In genomic region chr3:45546636-45547201, GRCh38 we compare ENCODE assay signal across 8 cellular contexts. TPM values are rescaled to one million over a fixed set of nuclear protein-coding genes. Genes with fewer than 3 reads are reported as not detected.
DNase-seq lines count a peak whose midpoint lies in the region; ATAC-seq, FAIRE-seq and TF ChIP-seq lines count a peak whose summit lies in the region.

No MANE protein-coding gene starts in this region.

- no peak overlapping the region for H3K4me3 Mint-ChIP-seq in astrocyte (ENCODE audit: unreplicated experiment)
- H3K4me3 Mint-ChIP-seq in T-helper 2 cell treated with Interferon-gamma antibody and Interleukin-4, amounts not matched to agents 5 μg/mL and 100 μg/mL, for 36 hours: no peak overlapping the region
- H3K4me3 Mint-ChIP-seq in activated T-helper 17 cell treated with anti-CD3 and anti-CD28 coated beads, Interleukin-2, amount 50 U/mL, for 72 hours: no peak overlapping the region

- peaks cover 19% of the 10 kb centered on the region for H3K36me3 Mint-ChIP-seq in astrocyte (ENCODE audit: low read depth, unreplicated experiment)
- no peaks in the 10 kb centered on the region for H3K36me3 Mint-ChIP-seq in T-helper 2 cell treated with Interferon-gamma antibody and Interleukin-4, amounts not matched to agents 5 μg/mL and 100 μg/mL, for 36 hours (ENCODE audit: low read depth)
- peaks cover 13% of the 10 kb centered on the region for H3K36me3 Mint-ChIP-seq in activated T-helper 17 cell treated with anti-CD3 and anti-CD28 coated beads, Interleukin-2, amount 50 U/mL, for 72 hours (ENCODE audit: low read depth)

- H3K4me1 Mint-ChIP-seq in astrocyte (ENCODE audit: low read depth, unreplicated experiment): peaks cover 41% of the 10 kb centered on the region
- no peaks in the 10 kb centered on the region for H3K4me1 Mint-ChIP-seq in T-helper 2 cell treated with Interferon-gamma antibody and Interleukin-4, amounts not matched to agents 5 μg/mL and 100 μg/mL, for 36 hours (ENCODE audit: low read depth)
- no peaks in the 10 kb centered on the region for H3K4me1 Mint-ChIP-seq in activated T-helper 17 cell treated with anti-CD3 and anti-CD28 coated beads, Interleukin-2, amount 50 U/mL, for 72 hours

- H3K9me3 ChIP-seq in astrocyte (ENCODE audit: insufficient read depth, low read depth, low read length): no peaks in the 10 kb centered on the region

- no peak for ATAC-seq in HG03521 (IDR thresholded peaks at IDR 0.05; ENCODE audit: unreplicated experiment)
- ATAC-seq in HG02840 (IDR thresholded peaks at IDR 0.05; ENCODE audit: low FRiP score, unreplicated experiment): no peak
- no peak for ATAC-seq in activated T-helper 17 cell treated with anti-CD3 and anti-CD28 coated beads, Interleukin-2, amount 50 U/mL, for 72 hours (replicated peaks)

- no peak overlapping the region for H3K27ac Mint-ChIP-seq in astrocyte (ENCODE audit: unreplicated experiment)
- no peak overlapping the region for H3K27ac Mint-ChIP-seq in T-helper 2 cell treated with Interferon-gamma antibody and Interleukin-4, amounts not matched to agents 5 μg/mL and 100 μg/mL, for 36 hours
- H3K27ac Mint-ChIP-seq in activated T-helper 17 cell treated with anti-CD3 and anti-CD28 coated beads, Interleukin-2, amount 50 U/mL, for 72 hours: no peak overlapping the region

- H3K4me3 ChIP-seq in KMS-11 (IDR thresholded peaks at IDR 0.05; ENCODE audit: insufficient read depth, low read depth, low read length): no peak overlapping the region
- no peak overlapping the region for H3K4me3 ChIP-seq in astrocyte (ENCODE audit: insufficient read depth, low read depth, low read length)

- no peak overlapping the region for H3K27ac ChIP-seq in KMS-11
- no peak overlapping the region for H3K27ac ChIP-seq in astrocyte (ENCODE audit: low read depth, low read length)

- H3K27me3 ChIP-seq in KMS-11 (ENCODE audit: insufficient read depth, low read depth) (no peaks in the 10 kb centered on the region), astrocyte (ENCODE audit: insufficient read depth, low read length) (no peaks in the 10 kb centered on the region)

- H2AFZ ChIP-seq in KMS-11 (ENCODE audit: low read depth) (no peak overlapping the region), astrocyte (ENCODE audit: low read depth, low read length) (no peak overlapping the region)

- no peak for DNase-seq in AG09319 (ENCODE audit: extremely low read depth, low read depth)
- no peak for DNase-seq in astrocyte (ENCODE audit: low read depth)
- DNase-seq in midbrain (lab: John Stamatoyannopoulos, UW): peak; percentile 25
- no peak for DNase-seq in T-helper 2 cell treated with Interferon-gamma antibody and Interleukin-4, amounts not matched to agents 5 μg/mL and 100 μg/mL, for 36 hours (ENCODE audit: low spot score)

- H3K4me1 ChIP-seq in KMS-11 (ENCODE audit: low read depth, poor library complexity, severe bottlenecking): peaks cover 11% of the 10 kb centered on the region
- H3K4me1 ChIP-seq in astrocyte (ENCODE audit: insufficient read depth, low read length): peaks cover 36% of the 10 kb centered on the region

- FAIRE-seq in astrocyte (lab: Jason Lieb, UNC): no peak

- no peaks in the 10 kb centered on the region for H3K36me3 ChIP-seq in KMS-11 (ENCODE audit: insufficient read depth)
- no peaks in the 10 kb centered on the region for H3K36me3 ChIP-seq in astrocyte (ENCODE audit: insufficient read depth, low read length)

- H3K4me2 ChIP-seq in KMS-11 (no peak overlapping the region), astrocyte (ENCODE audit: low read length) (no peak overlapping the region)

- H4K20me1 ChIP-seq in KMS-11 (ENCODE audit: insufficient read depth): no peaks in the 10 kb centered on the region
- H4K20me1 ChIP-seq in astrocyte (ENCODE audit: insufficient read depth, low read length): no peaks in the 10 kb centered on the region

- H3K27me3 Mint-ChIP-seq in astrocyte (ENCODE audit: low read depth, unreplicated experiment): no peaks in the 10 kb centered on the region
- no peaks in the 10 kb centered on the region for H3K27me3 Mint-ChIP-seq in T-helper 2 cell treated with Interferon-gamma antibody and Interleukin-4, amounts not matched to agents 5 μg/mL and 100 μg/mL, for 36 hours (ENCODE audit: low read depth)
- H3K27me3 Mint-ChIP-seq in activated T-helper 17 cell treated with anti-CD3 and anti-CD28 coated beads, Interleukin-2, amount 50 U/mL, for 72 hours: no peaks in the 10 kb centered on the region

- no peaks in the 10 kb centered on the region for H3K9me3 Mint-ChIP-seq in astrocyte (ENCODE audit: unreplicated experiment)
- no peaks in the 10 kb centered on the region for H3K9me3 Mint-ChIP-seq in T-helper 2 cell treated with Interferon-gamma antibody and Interleukin-4, amounts not matched to agents 5 μg/mL and 100 μg/mL, for 36 hours
- H3K9me3 Mint-ChIP-seq in activated T-helper 17 cell treated with anti-CD3 and anti-CD28 coated beads, Interleukin-2, amount 50 U/mL, for 72 hours: no peaks in the 10 kb centered on the region

- no peaks in the 10 kb centered on the region for H3K79me2 ChIP-seq in KMS-11 (ENCODE audit: insufficient read depth, low read depth)
- no peaks in the 10 kb centered on the region for H3K79me2 ChIP-seq in astrocyte (ENCODE audit: insufficient read depth, low read length)

- TF ChIP-seq CTCF in AG09319 (IDR thresholded peaks at IDR 0.05; ENCODE audit: low read depth, low read length) (peak; percentile 34), KMS-11 (conservative IDR thresholded peaks at IDR 0.05; ENCODE audit: low read depth, low read length) (peak; percentile 43; the same call in 1 of the 2 replicates), astrocyte (IDR thresholded peaks at IDR 0.05; ENCODE audit: insufficient read depth, low read depth, low read length) (peak; percentile 35)

- H3K9ac ChIP-seq in KMS-11: no peak overlapping the region
- H3K9ac ChIP-seq in astrocyte (ENCODE audit: low read length): no peak overlapping the region

RNA-seq across cellular contexts. Expression of gene LIMD1, which starts 47.8 kb away (rescaled TPM):
- 27.2 and 28.4 TPM in 2 replicates for total RNA-seq in astrocyte
- 10 to 100 TPM; 27.6 to 46.5 TPM for total RNA-seq in activated T-helper 17 cell treated with anti-CD3 and anti-CD28 coated beads, Interleukin-2, amount 50 U/mL, for 72 hours
